17 cellular contexts compared by ENCODE assay signal in the genomic region with DNA sequence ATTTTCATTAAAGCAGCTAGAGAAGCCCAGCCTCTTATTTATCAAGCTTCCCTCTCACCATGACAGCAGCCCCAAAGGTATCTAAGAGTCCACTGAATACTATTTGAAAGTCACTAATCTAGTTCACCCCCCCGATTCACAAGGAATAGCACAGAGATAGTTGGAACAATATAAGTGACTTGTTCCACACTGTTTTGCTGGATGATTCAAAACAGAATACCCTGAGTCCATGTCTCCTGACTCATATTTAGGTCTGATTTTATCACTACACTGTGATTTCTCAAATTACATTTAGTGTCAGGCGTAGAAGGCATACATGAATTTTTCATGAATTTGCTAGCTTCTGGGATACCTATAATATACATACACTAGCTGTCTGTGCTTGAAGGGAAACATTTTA. TPM values are rescaled to one million over a fixed set of nuclear protein-coding genes. Genes with fewer than 3 reads are reported as not detected.
DNase-seq lines count a peak whose midpoint lies in the region; ATAC-seq and TF ChIP-seq lines count a peak whose summit lies in the region.
"Had no signal": no experiment of that assay in that cellular context is flagged by ENCODE, and none has a peak within 500 bp of the region (broad histone marks: within the 10 kb centered on the region; RNA-seq: fewer than 3 reads in every experiment).

No MANE protein-coding gene starts in this region.

- intact Hi-C loops in activated CD4-positive, alpha-beta T cell treated with anti-CD3 and anti-CD28 coated beads, Interleukin-2, amount 10 ng/mL, durations not matched to agents 24 days and 14 days (cut with micrococcal nuclease): loop anchor here (1.0 to 10.0 kb wide), 3 partner anchors 12 to 163 kb away; no protein-coding TSS in a partner anchor

- ATAC-seq in HG03571 (IDR thresholded peaks at IDR 0.05; ENCODE audit: unreplicated experiment): no peak
- ATAC-seq: right cardiac atrium, T-cell had no signal

- in situ Hi-C loops in astrocyte of the spinal cord (cut with HindIII; ENCODE audit: low sequenced_read_pairs): no loop called here

- no peak overlapping the region for H3K4me3 ChIP-seq in astrocyte of the spinal cord (ENCODE audit: low read depth, low read length)
- H3K4me3 ChIP-seq: stomach had no signal

- DNase-seq in activated CD4-positive, alpha-beta T cell treated with anti-CD3 and anti-CD28 coated beads, Interleukin-2, amount 10 ng/mL, durations not matched to agents 24 days and 14 days: no peak
- no peak for DNase-seq in activated CD4-positive, alpha-beta T cell treated with anti-CD3 and anti-CD28 coated beads for 4 hours
- peak; percentile 34 for DNase-seq in LHCN-M2 (ENCODE audit: low read depth)
- peak; percentile 64 for DNase-seq in astrocyte of the spinal cord (ENCODE audit: low read depth, low spot score)
- DNase-seq in iris pigment epithelial cell (ENCODE audit: low read depth): peak; percentile 86
- no peak for DNase-seq in activated gamma-delta T cell (lab: John Stamatoyannopoulos, UW)
- no peak for DNase-seq in cerebellum (ENCODE audit: low spot score)
- DNase-seq: 8988T; activated naive CD4-positive, alpha-beta T cell; C1 segment of cervical spinal cord; effector CD8-positive, alpha-beta T cell; foreskin melanocyte; NCI-H1436 treated with DMSO at 0.1 percent for 48 hours; right cardiac atrium; stomach; T-cell had no signal

- no peaks in the 10 kb centered on the region for H3K27me3 Mint-ChIP-seq in activated CD4-positive, alpha-beta T cell treated with anti-CD3 and anti-CD28 coated beads, Interleukin-2, amount 10 ng/mL, durations not matched to agents 24 days and 14 days
- H3K27me3 Mint-ChIP-seq: T-cell had no signal

- no peak overlapping the region for H3K4me3 Mint-ChIP-seq in activated CD4-positive, alpha-beta T cell treated with anti-CD3 and anti-CD28 coated beads, Interleukin-2, amount 10 ng/mL, durations not matched to agents 24 days and 14 days
- H3K4me3 Mint-ChIP-seq: T-cell had no signal

- H3K36me3 Mint-ChIP-seq in activated CD4-positive, alpha-beta T cell treated with anti-CD3 and anti-CD28 coated beads, Interleukin-2, amount 10 ng/mL, durations not matched to agents 24 days and 14 days (ENCODE audit: low read depth): peaks cover 66% of the 10 kb centered on the region

- peaks cover 19% of the 10 kb centered on the region for H3K4me1 Mint-ChIP-seq in activated CD4-positive, alpha-beta T cell treated with anti-CD3 and anti-CD28 coated beads, Interleukin-2, amount 10 ng/mL, durations not matched to agents 24 days and 14 days

- H3K9me3 Mint-ChIP-seq in activated CD4-positive, alpha-beta T cell treated with anti-CD3 and anti-CD28 coated beads, Interleukin-2, amount 10 ng/mL, durations not matched to agents 24 days and 14 days: no peaks in the 10 kb centered on the region
- H3K9me3 Mint-ChIP-seq: T-cell had no signal

- no peak for TF ChIP-seq CTCF in astrocyte of the spinal cord (IDR thresholded peaks at IDR 0.05; ENCODE audit: low read depth, low read length)

- peak overlapping the region; percentile 62 for H3K27ac Mint-ChIP-seq in activated CD4-positive, alpha-beta T cell treated with anti-CD3 and anti-CD28 coated beads, Interleukin-2, amount 10 ng/mL, durations not matched to agents 24 days and 14 days
- H3K27ac Mint-ChIP-seq: T-cell had no signal

RNA-seq across cellular contexts. Expression of a gene that starts 18.7 kb away (rescaled TPM):
- 12.6 and 13.5 TPM in 2 replicates for total RNA-seq in activated CD4-positive, alpha-beta T cell treated with anti-CD3 and anti-CD28 coated beads, Interleukin-2, amount 10 ng/mL, durations not matched to agents 24 days and 14 days
- total RNA-seq in LHCN-M2 (2014; rRNA removed): 51.0 and 58.0 TPM in 2 replicates
- polyA plus RNA-seq in LHCN-M2 (2012): 14.7 TPM
- 12.2 TPM for total RNA-seq in cerebellum

RNA-seq across cellular contexts. Expression of a gene that starts 20.0 kb away (rescaled TPM):
- 35.9 and 39.0 TPM in 2 replicates for total RNA-seq in activated CD4-positive, alpha-beta T cell treated with anti-CD3 and anti-CD28 coated beads, Interleukin-2, amount 10 ng/mL, durations not matched to agents 24 days and 14 days
- 27.9 and 28.7 TPM in 2 replicates for total RNA-seq in LHCN-M2 (2014; rRNA removed)
- polyA plus RNA-seq in LHCN-M2 (2012): 7.2 TPM
- 33.7 TPM for total RNA-seq in cerebellum

RNA-seq across cellular contexts. Expression of a gene that starts 48.0 kb away (rescaled TPM):
- total RNA-seq in activated CD4-positive, alpha-beta T cell treated with anti-CD3 and anti-CD28 coated beads, Interleukin-2, amount 10 ng/mL, durations not matched to agents 24 days and 14 days: 95.3 and 103 TPM in 2 replicates
- total RNA-seq in LHCN-M2 (2014; rRNA removed) (72.5 and 79.7 TPM in 2 replicates), cerebellum (82.3 TPM)
- polyA plus RNA-seq in LHCN-M2 (2012): 36.9 TPM

RNA-seq across cellular contexts. Expression of a gene that starts 52.6 kb away (rescaled TPM):
- 118 and 122 TPM in 2 replicates for total RNA-seq in activated CD4-positive, alpha-beta T cell treated with anti-CD3 and anti-CD28 coated beads, Interleukin-2, amount 10 ng/mL, durations not matched to agents 24 days and 14 days
- total RNA-seq in LHCN-M2 (2014; rRNA removed) (94.3 and 119 TPM in 2 replicates), cerebellum (43.7 TPM)
- polyA plus RNA-seq in LHCN-M2 (2012): 106 TPM

Comparison
In these comparisons a context has a peak if more than half of its experiments do, and no peak if none do; other contexts are left out.
1. DNase-seq: peak in LHCN-M2 (single experiment), astrocyte of the spinal cord (single experiment) and iris pigment epithelial cell (single experiment); none in activated CD4-positive, alpha-beta T cell treated with anti-CD3 and anti-CD28 coated beads, Interleukin-2, amount 10 ng/mL, durations not matched to agents 24 days and 14 days (single experiment), activated CD4-positive, alpha-beta T cell treated with anti-CD3 and anti-CD28 coated beads for 4 hours (0 of 2), activated gamma-delta T cell (single experiment) and cerebellum (single experiment).